1 cellular context compared by ENCODE assay signal in the genomic region with DNA sequence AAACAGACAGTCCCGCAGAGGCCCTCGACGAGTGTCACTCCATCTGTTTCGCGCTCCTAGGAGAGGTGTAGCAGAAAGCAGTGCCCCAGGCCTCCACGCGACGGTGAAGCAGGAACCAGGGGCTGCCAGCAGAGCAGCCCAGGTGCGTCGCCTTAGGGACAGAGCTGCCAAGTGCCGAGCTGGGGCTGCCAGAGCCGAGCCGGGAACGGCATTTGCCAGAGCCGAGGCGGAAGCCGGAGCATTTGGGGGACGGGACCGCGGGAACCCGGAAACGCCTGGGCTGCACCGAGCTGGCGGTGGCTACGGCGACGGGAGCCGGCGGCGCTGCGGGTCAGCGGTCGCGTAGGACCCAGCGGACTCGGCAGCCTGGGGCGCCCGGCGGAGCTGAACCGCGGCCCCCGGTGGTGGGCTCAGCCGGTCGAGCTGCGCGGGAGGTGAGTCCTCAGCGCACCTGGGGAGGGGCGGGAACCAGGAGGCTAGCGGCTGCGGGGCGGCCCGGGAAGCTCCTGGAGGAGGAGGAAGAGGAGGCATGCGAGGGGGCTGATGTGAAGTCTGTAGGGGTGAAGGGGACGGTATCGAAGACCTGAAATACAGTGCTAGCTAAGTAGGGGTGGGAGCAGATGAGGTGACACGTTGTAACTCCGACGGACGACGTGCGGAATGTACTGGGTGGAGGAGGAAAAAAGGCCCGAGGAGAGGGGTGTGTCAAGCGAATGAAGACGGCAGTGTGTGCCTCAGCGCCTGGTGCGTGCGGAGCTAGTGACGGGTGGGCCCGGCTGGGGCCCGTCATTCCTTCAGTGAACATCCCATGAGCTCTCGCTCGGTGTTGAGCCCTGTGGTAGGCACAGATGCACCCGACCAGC.
TF ChIP-seq lines count a peak whose summit lies in the region.

A gene (plus strand): TSS at position 268 of the 863 bp plus-strand sequence. CDS start 23,559 bp downstream, outside the sequence.

TF ChIP-seq in HEK293, 187 proteins besides CTCF, POLR2A, EP300 and RAD21 (continued from another document and continues in another):
- TF ChIP-seq, protein P1, sequence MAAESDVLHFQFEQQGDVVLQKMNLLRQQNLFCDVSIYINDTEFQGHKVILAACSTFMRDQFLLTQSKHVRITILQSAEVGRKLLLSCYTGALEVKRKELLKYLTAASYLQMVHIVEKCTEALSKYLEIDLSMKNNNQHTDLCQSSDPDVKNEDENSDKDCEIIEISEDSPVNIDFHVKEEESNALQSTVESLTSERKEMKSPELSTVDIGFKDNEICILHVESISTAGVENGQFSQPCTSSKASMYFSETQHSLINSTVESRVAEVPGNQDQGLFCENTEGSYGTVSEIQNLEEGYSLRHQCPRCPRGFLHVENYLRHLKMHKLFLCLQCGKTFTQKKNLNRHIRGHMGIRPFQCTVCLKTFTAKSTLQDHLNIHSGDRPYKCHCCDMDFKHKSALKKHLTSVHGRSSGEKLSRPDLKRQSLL (tag by site-specific recombination; IDR thresholded peaks at IDR 0.05), result peak; percentile 32; the same call in 1 of the 2 replicates
- TF ChIP-seq ZNF747 (tag by site-specific recombination; IDR thresholded peaks at IDR 0.05), result no peak
- TF ChIP-seq, protein P2, sequence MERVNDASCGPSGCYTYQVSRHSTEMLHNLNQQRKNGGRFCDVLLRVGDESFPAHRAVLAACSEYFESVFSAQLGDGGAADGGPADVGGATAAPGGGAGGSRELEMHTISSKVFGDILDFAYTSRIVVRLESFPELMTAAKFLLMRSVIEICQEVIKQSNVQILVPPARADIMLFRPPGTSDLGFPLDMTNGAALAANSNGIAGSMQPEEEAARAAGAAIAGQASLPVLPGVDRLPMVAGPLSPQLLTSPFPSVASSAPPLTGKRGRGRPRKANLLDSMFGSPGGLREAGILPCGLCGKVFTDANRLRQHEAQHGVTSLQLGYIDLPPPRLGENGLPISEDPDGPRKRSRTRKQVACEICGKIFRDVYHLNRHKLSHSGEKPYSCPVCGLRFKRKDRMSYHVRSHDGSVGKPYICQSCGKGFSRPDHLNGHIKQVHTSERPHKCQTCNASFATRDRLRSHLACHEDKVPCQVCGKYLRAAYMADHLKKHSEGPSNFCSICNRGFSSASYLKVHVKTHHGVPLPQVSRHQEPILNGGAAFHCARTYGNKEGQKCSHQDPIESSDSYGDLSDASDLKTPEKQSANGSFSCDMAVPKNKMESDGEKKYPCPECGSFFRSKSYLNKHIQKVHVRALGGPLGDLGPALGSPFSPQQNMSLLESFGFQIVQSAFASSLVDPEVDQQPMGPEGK (tag by site-specific recombination; IDR thresholded peaks at IDR 0.05), result peak; percentile 78
- 0 out of 2 replicates have a peak, but pooled peaks have one; percentile 27 for TF ChIP-seq ZNF423 (tag by site-specific recombination; IDR thresholded peaks at IDR 0.05)
- TF ChIP-seq MEIS1 (CRISPR knock-in tag; IDR thresholded peaks at IDR 0.05; ENCODE audit: borderline replicate concordance), result no peak
- 0 out of 2 replicates have a peak, but pooled peaks have one; percentile 16 for TF ChIP-seq ZNF366 (tag by site-specific recombination; conservative IDR thresholded peaks at IDR 0.05)
- TF ChIP-seq HOXD13 (CRISPR knock-in tag; IDR thresholded peaks at IDR 0.05; ENCODE audit: borderline replicate concordance), result 0 out of 2 replicates have a peak, but pooled peaks have one; percentile 43
- peak; percentile 80; the same call in 1 of the 2 replicates for TF ChIP-seq HOXC10 (CRISPR knock-in tag; IDR thresholded peaks at IDR 0.05)
- 0 out of 2 replicates have a peak, but pooled peaks have one; percentile 43 for TF ChIP-seq ZNF549 (tag by site-specific recombination; IDR thresholded peaks at IDR 0.05)
- no peak for TF ChIP-seq ZBTB21 (tag by site-specific recombination; IDR thresholded peaks at IDR 0.05)
- TF ChIP-seq ZNF677 (tag by site-specific recombination; IDR thresholded peaks at IDR 0.05), result no peak
- TF ChIP-seq, protein P3, sequence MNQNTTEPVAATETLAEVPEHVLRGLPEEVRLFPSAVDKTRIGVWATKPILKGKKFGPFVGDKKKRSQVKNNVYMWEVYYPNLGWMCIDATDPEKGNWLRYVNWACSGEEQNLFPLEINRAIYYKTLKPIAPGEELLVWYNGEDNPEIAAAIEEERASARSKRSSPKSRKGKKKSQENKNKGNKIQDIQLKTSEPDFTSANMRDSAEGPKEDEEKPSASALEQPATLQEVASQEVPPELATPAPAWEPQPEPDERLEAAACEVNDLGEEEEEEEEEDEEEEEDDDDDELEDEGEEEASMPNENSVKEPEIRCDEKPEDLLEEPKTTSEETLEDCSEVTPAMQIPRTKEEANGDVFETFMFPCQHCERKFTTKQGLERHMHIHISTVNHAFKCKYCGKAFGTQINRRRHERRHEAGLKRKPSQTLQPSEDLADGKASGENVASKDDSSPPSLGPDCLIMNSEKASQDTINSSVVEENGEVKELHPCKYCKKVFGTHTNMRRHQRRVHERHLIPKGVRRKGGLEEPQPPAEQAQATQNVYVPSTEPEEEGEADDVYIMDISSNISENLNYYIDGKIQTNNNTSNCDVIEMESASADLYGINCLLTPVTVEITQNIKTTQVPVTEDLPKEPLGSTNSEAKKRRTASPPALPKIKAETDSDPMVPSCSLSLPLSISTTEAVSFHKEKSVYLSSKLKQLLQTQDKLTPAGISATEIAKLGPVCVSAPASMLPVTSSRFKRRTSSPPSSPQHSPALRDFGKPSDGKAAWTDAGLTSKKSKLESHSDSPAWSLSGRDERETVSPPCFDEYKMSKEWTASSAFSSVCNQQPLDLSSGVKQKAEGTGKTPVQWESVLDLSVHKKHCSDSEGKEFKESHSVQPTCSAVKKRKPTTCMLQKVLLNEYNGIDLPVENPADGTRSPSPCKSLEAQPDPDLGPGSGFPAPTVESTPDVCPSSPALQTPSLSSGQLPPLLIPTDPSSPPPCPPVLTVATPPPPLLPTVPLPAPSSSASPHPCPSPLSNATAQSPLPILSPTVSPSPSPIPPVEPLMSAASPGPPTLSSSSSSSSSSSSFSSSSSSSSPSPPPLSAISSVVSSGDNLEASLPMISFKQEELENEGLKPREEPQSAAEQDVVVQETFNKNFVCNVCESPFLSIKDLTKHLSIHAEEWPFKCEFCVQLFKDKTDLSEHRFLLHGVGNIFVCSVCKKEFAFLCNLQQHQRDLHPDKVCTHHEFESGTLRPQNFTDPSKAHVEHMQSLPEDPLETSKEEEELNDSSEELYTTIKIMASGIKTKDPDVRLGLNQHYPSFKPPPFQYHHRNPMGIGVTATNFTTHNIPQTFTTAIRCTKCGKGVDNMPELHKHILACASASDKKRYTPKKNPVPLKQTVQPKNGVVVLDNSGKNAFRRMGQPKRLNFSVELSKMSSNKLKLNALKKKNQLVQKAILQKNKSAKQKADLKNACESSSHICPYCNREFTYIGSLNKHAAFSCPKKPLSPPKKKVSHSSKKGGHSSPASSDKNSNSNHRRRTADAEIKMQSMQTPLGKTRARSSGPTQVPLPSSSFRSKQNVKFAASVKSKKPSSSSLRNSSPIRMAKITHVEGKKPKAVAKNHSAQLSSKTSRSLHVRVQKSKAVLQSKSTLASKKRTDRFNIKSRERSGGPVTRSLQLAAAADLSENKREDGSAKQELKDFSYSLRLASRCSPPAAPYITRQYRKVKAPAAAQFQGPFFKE (tag by site-specific recombination; IDR thresholded peaks at IDR 0.05; ENCODE audit: borderline replicate concordance), result peak; percentile 85; the same call in 1 of the 2 replicates
- peak; percentile 48 for TF ChIP-seq ZBTB8A (tag by site-specific recombination; IDR thresholded peaks at IDR 0.05)
- TF ChIP-seq, protein P4, sequence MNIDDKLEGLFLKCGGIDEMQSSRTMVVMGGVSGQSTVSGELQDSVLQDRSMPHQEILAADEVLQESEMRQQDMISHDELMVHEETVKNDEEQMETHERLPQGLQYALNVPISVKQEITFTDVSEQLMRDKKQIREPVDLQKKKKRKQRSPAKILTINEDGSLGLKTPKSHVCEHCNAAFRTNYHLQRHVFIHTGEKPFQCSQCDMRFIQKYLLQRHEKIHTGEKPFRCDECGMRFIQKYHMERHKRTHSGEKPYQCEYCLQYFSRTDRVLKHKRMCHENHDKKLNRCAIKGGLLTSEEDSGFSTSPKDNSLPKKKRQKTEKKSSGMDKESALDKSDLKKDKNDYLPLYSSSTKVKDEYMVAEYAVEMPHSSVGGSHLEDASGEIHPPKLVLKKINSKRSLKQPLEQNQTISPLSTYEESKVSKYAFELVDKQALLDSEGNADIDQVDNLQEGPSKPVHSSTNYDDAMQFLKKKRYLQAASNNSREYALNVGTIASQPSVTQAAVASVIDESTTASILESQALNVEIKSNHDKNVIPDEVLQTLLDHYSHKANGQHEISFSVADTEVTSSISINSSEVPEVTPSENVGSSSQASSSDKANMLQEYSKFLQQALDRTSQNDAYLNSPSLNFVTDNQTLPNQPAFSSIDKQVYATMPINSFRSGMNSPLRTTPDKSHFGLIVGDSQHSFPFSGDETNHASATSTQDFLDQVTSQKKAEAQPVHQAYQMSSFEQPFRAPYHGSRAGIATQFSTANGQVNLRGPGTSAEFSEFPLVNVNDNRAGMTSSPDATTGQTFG (tag by site-specific recombination; IDR thresholded peaks at IDR 0.05; ENCODE audit: borderline replicate concordance), result no peak; the same call in 1 of the 2 replicates
- TF ChIP-seq ZNF335 (tag by site-specific recombination; conservative IDR thresholded peaks at IDR 0.05), result peak; percentile 93
- no peak for TF ChIP-seq ZNF114 (tag by site-specific recombination; IDR thresholded peaks at IDR 0.05)
- TF ChIP-seq, protein P5, sequence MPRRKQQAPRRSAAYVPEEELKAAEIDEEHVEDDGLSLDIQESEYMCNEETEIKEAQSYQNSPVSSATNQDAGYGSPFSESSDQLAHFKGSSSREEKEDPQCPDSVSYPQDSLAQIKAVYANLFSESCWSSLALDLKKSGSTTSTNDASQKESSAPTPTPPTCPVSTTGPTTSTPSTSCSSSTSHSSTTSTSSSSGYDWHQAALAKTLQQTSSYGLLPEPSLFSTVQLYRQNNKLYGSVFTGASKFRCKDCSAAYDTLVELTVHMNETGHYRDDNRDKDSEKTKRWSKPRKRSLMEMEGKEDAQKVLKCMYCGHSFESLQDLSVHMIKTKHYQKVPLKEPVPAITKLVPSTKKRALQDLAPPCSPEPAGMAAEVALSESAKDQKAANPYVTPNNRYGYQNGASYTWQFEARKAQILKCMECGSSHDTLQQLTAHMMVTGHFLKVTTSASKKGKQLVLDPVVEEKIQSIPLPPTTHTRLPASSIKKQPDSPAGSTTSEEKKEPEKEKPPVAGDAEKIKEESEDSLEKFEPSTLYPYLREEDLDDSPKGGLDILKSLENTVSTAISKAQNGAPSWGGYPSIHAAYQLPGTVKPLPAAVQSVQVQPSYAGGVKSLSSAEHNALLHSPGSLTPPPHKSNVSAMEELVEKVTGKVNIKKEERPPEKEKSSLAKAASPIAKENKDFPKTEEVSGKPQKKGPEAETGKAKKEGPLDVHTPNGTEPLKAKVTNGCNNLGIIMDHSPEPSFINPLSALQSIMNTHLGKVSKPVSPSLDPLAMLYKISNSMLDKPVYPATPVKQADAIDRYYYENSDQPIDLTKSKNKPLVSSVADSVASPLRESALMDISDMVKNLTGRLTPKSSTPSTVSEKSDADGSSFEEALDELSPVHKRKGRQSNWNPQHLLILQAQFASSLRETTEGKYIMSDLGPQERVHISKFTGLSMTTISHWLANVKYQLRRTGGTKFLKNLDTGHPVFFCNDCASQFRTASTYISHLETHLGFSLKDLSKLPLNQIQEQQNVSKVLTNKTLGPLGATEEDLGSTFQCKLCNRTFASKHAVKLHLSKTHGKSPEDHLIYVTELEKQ (tag by site-specific recombination; IDR thresholded peaks at IDR 0.05; ENCODE audit: borderline replicate concordance), result peak; percentile 31; the same call in 1 of the 2 replicates
- peak; percentile 96 for TF ChIP-seq ZSCAN30 (tag by site-specific recombination; IDR thresholded peaks at IDR 0.05)
- no peak for TF ChIP-seq ZNF521 (tag by site-specific recombination; IDR thresholded peaks at IDR 0.05)
- TF ChIP-seq OSR2 (tag by site-specific recombination; IDR thresholded peaks at IDR 0.05), result peak; percentile 32; the same call in 1 of the 2 replicates
- peak; percentile 78 for TF ChIP-seq ZNF76 (tag by site-specific recombination; IDR thresholded peaks at IDR 0.05; ENCODE audit: borderline replicate concordance, low read depth)
- TF ChIP-seq, protein P6, sequence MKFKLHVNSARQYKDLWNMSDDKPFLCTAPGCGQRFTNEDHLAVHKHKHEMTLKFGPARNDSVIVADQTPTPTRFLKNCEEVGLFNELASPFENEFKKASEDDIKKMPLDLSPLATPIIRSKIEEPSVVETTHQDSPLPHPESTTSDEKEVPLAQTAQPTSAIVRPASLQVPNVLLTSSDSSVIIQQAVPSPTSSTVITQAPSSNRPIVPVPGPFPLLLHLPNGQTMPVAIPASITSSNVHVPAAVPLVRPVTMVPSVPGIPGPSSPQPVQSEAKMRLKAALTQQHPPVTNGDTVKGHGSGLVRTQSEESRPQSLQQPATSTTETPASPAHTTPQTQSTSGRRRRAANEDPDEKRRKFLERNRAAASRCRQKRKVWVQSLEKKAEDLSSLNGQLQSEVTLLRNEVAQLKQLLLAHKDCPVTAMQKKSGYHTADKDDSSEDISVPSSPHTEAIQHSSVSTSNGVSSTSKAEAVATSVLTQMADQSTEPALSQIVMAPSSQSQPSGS (tag by site-specific recombination; IDR thresholded peaks at IDR 0.05; ENCODE audit: low read depth), result no peak
- TF ChIP-seq, protein P7, sequence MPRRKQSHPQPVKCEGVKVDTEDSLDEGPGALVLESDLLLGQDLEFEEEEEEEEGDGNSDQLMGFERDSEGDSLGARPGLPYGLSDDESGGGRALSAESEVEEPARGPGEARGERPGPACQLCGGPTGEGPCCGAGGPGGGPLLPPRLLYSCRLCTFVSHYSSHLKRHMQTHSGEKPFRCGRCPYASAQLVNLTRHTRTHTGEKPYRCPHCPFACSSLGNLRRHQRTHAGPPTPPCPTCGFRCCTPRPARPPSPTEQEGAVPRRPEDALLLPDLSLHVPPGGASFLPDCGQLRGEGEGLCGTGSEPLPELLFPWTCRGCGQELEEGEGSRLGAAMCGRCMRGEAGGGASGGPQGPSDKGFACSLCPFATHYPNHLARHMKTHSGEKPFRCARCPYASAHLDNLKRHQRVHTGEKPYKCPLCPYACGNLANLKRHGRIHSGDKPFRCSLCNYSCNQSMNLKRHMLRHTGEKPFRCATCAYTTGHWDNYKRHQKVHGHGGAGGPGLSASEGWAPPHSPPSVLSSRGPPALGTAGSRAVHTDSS (tag by site-specific recombination; IDR thresholded peaks at IDR 0.05), result peak; percentile 88
- no peak for TF ChIP-seq ZNF202 (tag by site-specific recombination; IDR thresholded peaks at IDR 0.05; ENCODE audit: borderline replicate concordance)
- peak; percentile 95 for TF ChIP-seq ZBTB20 (tag by site-specific recombination; IDR thresholded peaks at IDR 0.05)
- no peak for TF ChIP-seq ZNF621 (tag by site-specific recombination; IDR thresholded peaks at IDR 0.05)
- peak; percentile 80; the same call in 1 of the 2 replicates for TF ChIP-seq GLI4 (tag by site-specific recombination; IDR thresholded peaks at IDR 0.05)
- TF ChIP-seq ZNF248 (tag by site-specific recombination; IDR thresholded peaks at IDR 0.05), result no peak
- peak; percentile 50; the same call in 1 of the 2 replicates for TF ChIP-seq ZNF610 (tag by site-specific recombination; IDR thresholded peaks at IDR 0.05; ENCODE audit: borderline replicate concordance)
- 0 out of 2 replicates have a peak, but pooled peaks have one; percentile 13 for TF ChIP-seq ZNF121 (tag by site-specific recombination; IDR thresholded peaks at IDR 0.05)
- TF ChIP-seq, protein P8, sequence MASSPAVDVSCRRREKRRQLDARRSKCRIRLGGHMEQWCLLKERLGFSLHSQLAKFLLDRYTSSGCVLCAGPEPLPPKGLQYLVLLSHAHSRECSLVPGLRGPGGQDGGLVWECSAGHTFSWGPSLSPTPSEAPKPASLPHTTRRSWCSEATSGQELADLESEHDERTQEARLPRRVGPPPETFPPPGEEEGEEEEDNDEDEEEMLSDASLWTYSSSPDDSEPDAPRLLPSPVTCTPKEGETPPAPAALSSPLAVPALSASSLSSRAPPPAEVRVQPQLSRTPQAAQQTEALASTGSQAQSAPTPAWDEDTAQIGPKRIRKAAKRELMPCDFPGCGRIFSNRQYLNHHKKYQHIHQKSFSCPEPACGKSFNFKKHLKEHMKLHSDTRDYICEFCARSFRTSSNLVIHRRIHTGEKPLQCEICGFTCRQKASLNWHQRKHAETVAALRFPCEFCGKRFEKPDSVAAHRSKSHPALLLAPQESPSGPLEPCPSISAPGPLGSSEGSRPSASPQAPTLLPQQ (tag by site-specific recombination; IDR thresholded peaks at IDR 0.05), result peak; percentile 99
